In genomic region chr10:71587941-71588573, GRCh38 we compare ENCODE assay signal across 14 cellular contexts.
"Had no signal": no experiment of that assay in that cellular context is flagged by ENCODE, and none has a peak within 500 bp of the region (broad histone marks: within the 10 kb centered on the region; RNA-seq: fewer than 3 reads in every experiment).

No MANE protein-coding gene starts in this region.

- DNase-seq: activated CD4-positive, alpha-beta memory T cell treated with anti-CD3 and anti-CD28 coated beads for 36 hours; activated gamma-delta T cell treated with Interleukin-2 at 50 U/mL for 16 hours; activated naive CD8-positive, alpha-beta T cell treated with anti-CD3 and anti-CD28 coated beads for 36 hours; activated T-cell treated with anti-CD3 and anti-CD28 coated beads, Interleukin-2, amount 50 U/mL, for 72 hours; esophagus squamous epithelium; foreskin keratinocyte; psoas muscle; stimulated activated naive CD4-positive, alpha-beta T cell; substantia nigra; trophoblast cell had no signal

- H3K4me3 Mint-ChIP-seq: activated CD4-positive, alpha-beta memory T cell treated with anti-CD3 and anti-CD28 coated beads for 36 hours; activated naive CD8-positive, alpha-beta T cell treated with anti-CD3 and anti-CD28 coated beads for 36 hours; activated T-cell treated with anti-CD3 and anti-CD28 coated beads, Interleukin-2, amount 50 U/mL, for 72 hours; nephron; T-helper 2 cell treated with Interferon-gamma antibody and Interleukin-4, amounts not matched to agents 5 μg/mL and 100 μg/mL, for 36 hours had no signal

- H3K36me3 Mint-ChIP-seq: activated CD4-positive, alpha-beta memory T cell treated with anti-CD3 and anti-CD28 coated beads for 36 hours; activated naive CD8-positive, alpha-beta T cell treated with anti-CD3 and anti-CD28 coated beads for 36 hours had no signal

- H3K27ac Mint-ChIP-seq: activated CD4-positive, alpha-beta memory T cell treated with anti-CD3 and anti-CD28 coated beads for 36 hours; activated naive CD8-positive, alpha-beta T cell treated with anti-CD3 and anti-CD28 coated beads for 36 hours; activated T-cell treated with anti-CD3 and anti-CD28 coated beads, Interleukin-2, amount 50 U/mL, for 72 hours; nephron; T-helper 2 cell treated with Interferon-gamma antibody and Interleukin-4, amounts not matched to agents 5 μg/mL and 100 μg/mL, for 36 hours had no signal

- H3K4me1 Mint-ChIP-seq: activated naive CD8-positive, alpha-beta T cell treated with anti-CD3 and anti-CD28 coated beads for 36 hours had no signal

- FAIRE-seq: colon had no signal

- H3K9me3 Mint-ChIP-seq: activated CD4-positive, alpha-beta memory T cell treated with anti-CD3 and anti-CD28 coated beads for 36 hours; activated naive CD8-positive, alpha-beta T cell treated with anti-CD3 and anti-CD28 coated beads for 36 hours; activated T-cell treated with anti-CD3 and anti-CD28 coated beads, Interleukin-2, amount 50 U/mL, for 72 hours; nephron; T-helper 2 cell treated with Interferon-gamma antibody and Interleukin-4, amounts not matched to agents 5 μg/mL and 100 μg/mL, for 36 hours had no signal

- H3K27me3 Mint-ChIP-seq: activated CD4-positive, alpha-beta memory T cell treated with anti-CD3 and anti-CD28 coated beads for 36 hours; activated naive CD8-positive, alpha-beta T cell treated with anti-CD3 and anti-CD28 coated beads for 36 hours had no signal

- ATAC-seq: activated T-cell treated with anti-CD3 and anti-CD28 coated beads, Interleukin-2, amount 50 U/mL, for 72 hours; foreskin keratinocyte; psoas muscle; sciatic nerve had no signal
